In genomic region chr20:31705191-31705590, GRCh38 we compare ENCODE assay signal across 2 cellular contexts.
TF ChIP-seq lines count a peak whose summit lies in the region.

No MANE protein-coding gene starts in this region.

TF ChIP-seq in A549, 52 proteins besides CTCF, POLR2A, EP300 and RAD21:
- 0 out of 2 replicates have a peak, but pooled peaks have one; percentile 44 for TF ChIP-seq CHD4 (IDR thresholded peaks at IDR 0.05; ENCODE audit: borderline replicate concordance)
- TF ChIP-seq KDM1A (IDR thresholded peaks at IDR 0.05; ENCODE audit: low read depth), result peak; percentile 54; the same call in 1 of the 2 replicates
- TF ChIP-seq ATOH8 (CRISPR knock-in tag; IDR thresholded peaks at IDR 0.05; ENCODE audit: low read depth), result no peak

TF ChIP-seq in IMR-90, 13 proteins besides CTCF, POLR2A, EP300 and RAD21:
- no peak for TF ChIP-seq MAFK (IDR thresholded peaks at IDR 0.05; ENCODE audit: low read depth, low read length)
- TF ChIP-seq BHLHE40 (IDR thresholded peaks at IDR 0.05; ENCODE audit: low read depth, low read length), result no peak
- no peak for TF ChIP-seq MXI1 (IDR thresholded peaks at IDR 0.05; ENCODE audit: borderline replicate concordance, low read depth, low read length)
- TF ChIP-seq CEBPB (IDR thresholded peaks at IDR 0.05; ENCODE audit: low read depth, low read length), result no peak
- no peak for TF ChIP-seq RFX5 (IDR thresholded peaks at IDR 0.05; ENCODE audit: low read depth, low read length)
- no peak for TF ChIP-seq NFE2L2 (IDR thresholded peaks at IDR 0.05; ENCODE audit: low read depth, low read length)
- TF ChIP-seq MAZ (IDR thresholded peaks at IDR 0.05; ENCODE audit: borderline replicate concordance, low read depth, low read length), result no peak
- no peak for TF ChIP-seq FOS (IDR thresholded peaks at IDR 0.05; ENCODE audit: low read depth, low read length)
- no peak for TF ChIP-seq SMC3 (IDR thresholded peaks at IDR 0.05; ENCODE audit: low read depth, low read length)
- no peak for TF ChIP-seq CHD1 (IDR thresholded peaks at IDR 0.05; ENCODE audit: low read depth, low read length)
- TF ChIP-seq RCOR1 (IDR thresholded peaks at IDR 0.05; ENCODE audit: insufficient replicate concordance, low read length), result no peak
- no peak for TF ChIP-seq USF2 (IDR thresholded peaks at IDR 0.05; ENCODE audit: low read depth, low read length)
- TF ChIP-seq, protein P1, sequence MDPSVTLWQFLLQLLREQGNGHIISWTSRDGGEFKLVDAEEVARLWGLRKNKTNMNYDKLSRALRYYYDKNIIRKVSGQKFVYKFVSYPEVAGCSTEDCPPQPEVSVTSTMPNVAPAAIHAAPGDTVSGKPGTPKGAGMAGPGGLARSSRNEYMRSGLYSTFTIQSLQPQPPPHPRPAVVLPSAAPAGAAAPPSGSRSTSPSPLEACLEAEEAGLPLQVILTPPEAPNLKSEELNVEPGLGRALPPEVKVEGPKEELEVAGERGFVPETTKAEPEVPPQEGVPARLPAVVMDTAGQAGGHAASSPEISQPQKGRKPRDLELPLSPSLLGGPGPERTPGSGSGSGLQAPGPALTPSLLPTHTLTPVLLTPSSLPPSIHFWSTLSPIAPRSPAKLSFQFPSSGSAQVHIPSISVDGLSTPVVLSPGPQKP (IDR thresholded peaks at IDR 0.05; ENCODE audit: borderline replicate concordance, low read depth, low read length), result no peak
TF ChIP-seq in IMR-90: peak in this region for 0.
